ENCODE assay signal across 1 cellular context in genomic region chr2:11343626-11344341, GRCh38.
TF ChIP-seq lines count a peak whose summit lies in the region.

No MANE protein-coding gene starts in this region.

TF ChIP-seq in SK-N-SH, 30 proteins besides CTCF, POLR2A, EP300 and RAD21 (continued from another document):
- TF ChIP-seq FOXJ3 (CRISPR knock-in tag; IDR thresholded peaks at IDR 0.05): no peak
- TF ChIP-seq YY1 (IDR thresholded peaks at IDR 0.05; ENCODE audit: low read depth): no peak
- TF ChIP-seq IRF3 (IDR thresholded peaks at IDR 0.05; ENCODE audit: low read depth, low read length): no peak
- TF ChIP-seq NFIC (IDR thresholded peaks at IDR 0.05; ENCODE audit: borderline replicate concordance): no peak
